Comparison of ENCODE assay signal across 1 cellular context in the genomic region with DNA sequence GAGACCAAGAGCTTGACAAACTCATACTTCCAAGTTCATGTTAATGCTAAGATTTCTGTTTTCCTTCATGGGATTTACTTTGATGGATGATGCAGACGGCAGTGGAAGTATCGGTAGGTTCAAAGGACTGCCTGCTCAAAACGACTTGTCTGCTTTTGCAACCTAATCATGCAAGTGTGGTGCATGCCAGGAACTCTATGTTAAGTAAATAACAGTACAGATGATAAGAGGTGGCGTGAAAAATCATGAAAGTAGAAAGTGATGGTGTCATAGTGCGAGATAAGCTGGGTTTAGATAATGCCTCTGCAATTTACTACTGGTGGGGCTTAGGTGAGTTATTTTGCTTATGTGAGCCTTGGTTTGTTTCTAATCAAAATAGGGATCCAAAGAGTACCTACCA.
TF ChIP-seq lines count a peak whose summit lies in the region.

No MANE protein-coding gene starts in this region.

TF ChIP-seq in HepG2, 621 proteins besides CTCF, POLR2A, EP300 and RAD21 (continued from another document and continues in another):
- TF ChIP-seq, protein P1, sequence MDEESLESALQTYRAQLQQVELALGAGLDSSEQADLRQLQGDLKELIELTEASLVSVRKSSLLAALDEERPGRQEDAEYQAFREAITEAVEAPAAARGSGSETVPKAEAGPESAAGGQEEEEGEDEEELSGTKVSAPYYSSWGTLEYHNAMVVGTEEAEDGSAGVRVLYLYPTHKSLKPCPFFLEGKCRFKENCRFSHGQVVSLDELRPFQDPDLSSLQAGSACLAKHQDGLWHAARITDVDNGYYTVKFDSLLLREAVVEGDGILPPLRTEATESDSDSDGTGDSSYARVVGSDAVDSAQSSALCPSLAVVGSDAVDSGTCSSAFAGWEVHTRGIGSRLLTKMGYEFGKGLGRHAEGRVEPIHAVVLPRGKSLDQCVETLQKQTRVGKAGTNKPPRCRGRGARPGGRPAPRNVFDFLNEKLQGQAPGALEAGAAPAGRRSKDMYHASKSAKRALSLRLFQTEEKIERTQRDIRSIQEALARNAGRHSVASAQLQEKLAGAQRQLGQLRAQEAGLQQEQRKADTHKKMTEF (CRISPR knock-in tag; IDR thresholded peaks at IDR 0.05), result peak; percentile 83; the same call in 1 of the 2 replicates
- no peak for TF ChIP-seq PCBP1 (IDR thresholded peaks at IDR 0.05; ENCODE audit: borderline replicate concordance, low read depth, low read length)
- TF ChIP-seq RFXAP (CRISPR knock-in tag; IDR thresholded peaks at IDR 0.05; ENCODE audit: borderline replicate concordance), result no peak
- TF ChIP-seq DMAP1 (CRISPR knock-in tag; IDR thresholded peaks at IDR 0.05), result no peak
- TF ChIP-seq ARNT2 (CRISPR knock-in tag; IDR thresholded peaks at IDR 0.05; ENCODE audit: low read depth), result no peak
- no peak for TF ChIP-seq BRCA1 (CRISPR knock-in tag; IDR thresholded peaks at IDR 0.05)
- no peak for TF ChIP-seq ZNF253 (CRISPR knock-in tag; IDR thresholded peaks at IDR 0.05; ENCODE audit: borderline replicate concordance)
- TF ChIP-seq, protein P2, sequence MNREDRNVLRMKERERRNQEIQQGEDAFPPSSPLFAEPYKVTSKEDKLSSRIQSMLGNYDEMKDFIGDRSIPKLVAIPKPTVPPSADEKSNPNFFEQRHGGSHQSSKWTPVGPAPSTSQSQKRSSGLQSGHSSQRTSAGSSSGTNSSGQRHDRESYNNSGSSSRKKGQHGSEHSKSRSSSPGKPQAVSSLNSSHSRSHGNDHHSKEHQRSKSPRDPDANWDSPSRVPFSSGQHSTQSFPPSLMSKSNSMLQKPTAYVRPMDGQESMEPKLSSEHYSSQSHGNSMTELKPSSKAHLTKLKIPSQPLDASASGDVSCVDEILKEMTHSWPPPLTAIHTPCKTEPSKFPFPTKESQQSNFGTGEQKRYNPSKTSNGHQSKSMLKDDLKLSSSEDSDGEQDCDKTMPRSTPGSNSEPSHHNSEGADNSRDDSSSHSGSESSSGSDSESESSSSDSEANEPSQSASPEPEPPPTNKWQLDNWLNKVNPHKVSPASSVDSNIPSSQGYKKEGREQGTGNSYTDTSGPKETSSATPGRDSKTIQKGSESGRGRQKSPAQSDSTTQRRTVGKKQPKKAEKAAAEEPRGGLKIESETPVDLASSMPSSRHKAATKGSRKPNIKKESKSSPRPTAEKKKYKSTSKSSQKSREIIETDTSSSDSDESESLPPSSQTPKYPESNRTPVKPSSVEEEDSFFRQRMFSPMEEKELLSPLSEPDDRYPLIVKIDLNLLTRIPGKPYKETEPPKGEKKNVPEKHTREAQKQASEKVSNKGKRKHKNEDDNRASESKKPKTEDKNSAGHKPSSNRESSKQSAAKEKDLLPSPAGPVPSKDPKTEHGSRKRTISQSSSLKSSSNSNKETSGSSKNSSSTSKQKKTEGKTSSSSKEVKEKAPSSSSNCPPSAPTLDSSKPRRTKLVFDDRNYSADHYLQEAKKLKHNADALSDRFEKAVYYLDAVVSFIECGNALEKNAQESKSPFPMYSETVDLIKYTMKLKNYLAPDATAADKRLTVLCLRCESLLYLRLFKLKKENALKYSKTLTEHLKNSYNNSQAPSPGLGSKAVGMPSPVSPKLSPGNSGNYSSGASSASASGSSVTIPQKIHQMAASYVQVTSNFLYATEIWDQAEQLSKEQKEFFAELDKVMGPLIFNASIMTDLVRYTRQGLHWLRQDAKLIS (CRISPR knock-in tag; IDR thresholded peaks at IDR 0.05), result no peak
- TF ChIP-seq ZNF557 (CRISPR knock-in tag; IDR thresholded peaks at IDR 0.05), result no peak
- TF ChIP-seq NFYC (CRISPR knock-in tag; IDR thresholded peaks at IDR 0.05), result no peak
- TF ChIP-seq, protein P3, sequence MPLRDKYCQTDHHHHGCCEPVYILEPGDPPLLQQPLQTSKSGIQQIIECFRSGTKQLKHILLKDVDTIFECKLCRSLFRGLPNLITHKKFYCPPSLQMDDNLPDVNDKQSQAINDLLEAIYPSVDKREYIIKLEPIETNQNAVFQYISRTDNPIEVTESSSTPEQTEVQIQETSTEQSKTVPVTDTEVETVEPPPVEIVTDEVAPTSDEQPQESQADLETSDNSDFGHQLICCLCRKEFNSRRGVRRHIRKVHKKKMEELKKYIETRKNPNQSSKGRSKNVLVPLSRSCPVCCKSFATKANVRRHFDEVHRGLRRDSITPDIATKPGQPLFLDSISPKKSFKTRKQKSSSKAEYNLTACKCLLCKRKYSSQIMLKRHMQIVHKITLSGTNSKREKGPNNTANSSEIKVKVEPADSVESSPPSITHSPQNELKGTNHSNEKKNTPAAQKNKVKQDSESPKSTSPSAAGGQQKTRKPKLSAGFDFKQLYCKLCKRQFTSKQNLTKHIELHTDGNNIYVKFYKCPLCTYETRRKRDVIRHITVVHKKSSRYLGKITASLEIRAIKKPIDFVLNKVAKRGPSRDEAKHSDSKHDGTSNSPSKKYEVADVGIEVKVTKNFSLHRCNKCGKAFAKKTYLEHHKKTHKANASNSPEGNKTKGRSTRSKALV (CRISPR knock-in tag; IDR thresholded peaks at IDR 0.05), result no peak
- TF ChIP-seq REPIN1 (CRISPR knock-in tag; IDR thresholded peaks at IDR 0.05; ENCODE audit: borderline replicate concordance, low read depth), result no peak
- TF ChIP-seq AGO1 (IDR thresholded peaks at IDR 0.05; ENCODE audit: low read depth, low read length, poor library complexity, severe bottlenecking), result no peak
- TF ChIP-seq YY1 (IDR thresholded peaks at IDR 0.05; ENCODE audit: insufficient read depth, insufficient replicate concordance, low read depth, low read length), result no peak
- TF ChIP-seq NFE2L1 (CRISPR knock-in tag; IDR thresholded peaks at IDR 0.05; ENCODE audit: borderline replicate concordance), result no peak
- TF ChIP-seq, protein P4, sequence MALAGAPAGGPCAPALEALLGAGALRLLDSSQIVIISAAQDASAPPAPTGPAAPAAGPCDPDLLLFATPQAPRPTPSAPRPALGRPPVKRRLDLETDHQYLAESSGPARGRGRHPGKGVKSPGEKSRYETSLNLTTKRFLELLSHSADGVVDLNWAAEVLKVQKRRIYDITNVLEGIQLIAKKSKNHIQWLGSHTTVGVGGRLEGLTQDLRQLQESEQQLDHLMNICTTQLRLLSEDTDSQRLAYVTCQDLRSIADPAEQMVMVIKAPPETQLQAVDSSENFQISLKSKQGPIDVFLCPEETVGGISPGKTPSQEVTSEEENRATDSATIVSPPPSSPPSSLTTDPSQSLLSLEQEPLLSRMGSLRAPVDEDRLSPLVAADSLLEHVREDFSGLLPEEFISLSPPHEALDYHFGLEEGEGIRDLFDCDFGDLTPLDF (CRISPR knock-in tag; IDR thresholded peaks at IDR 0.05), result no peak
- TF ChIP-seq FOXK1 (CRISPR knock-in tag; IDR thresholded peaks at IDR 0.05; ENCODE audit: borderline replicate concordance, low read depth), result no peak
- no peak for TF ChIP-seq EED (CRISPR knock-in tag; IDR thresholded peaks at IDR 0.05)
- TF ChIP-seq NBN (conservative IDR thresholded peaks at IDR 0.05), result no peak
- TF ChIP-seq, protein P5, sequence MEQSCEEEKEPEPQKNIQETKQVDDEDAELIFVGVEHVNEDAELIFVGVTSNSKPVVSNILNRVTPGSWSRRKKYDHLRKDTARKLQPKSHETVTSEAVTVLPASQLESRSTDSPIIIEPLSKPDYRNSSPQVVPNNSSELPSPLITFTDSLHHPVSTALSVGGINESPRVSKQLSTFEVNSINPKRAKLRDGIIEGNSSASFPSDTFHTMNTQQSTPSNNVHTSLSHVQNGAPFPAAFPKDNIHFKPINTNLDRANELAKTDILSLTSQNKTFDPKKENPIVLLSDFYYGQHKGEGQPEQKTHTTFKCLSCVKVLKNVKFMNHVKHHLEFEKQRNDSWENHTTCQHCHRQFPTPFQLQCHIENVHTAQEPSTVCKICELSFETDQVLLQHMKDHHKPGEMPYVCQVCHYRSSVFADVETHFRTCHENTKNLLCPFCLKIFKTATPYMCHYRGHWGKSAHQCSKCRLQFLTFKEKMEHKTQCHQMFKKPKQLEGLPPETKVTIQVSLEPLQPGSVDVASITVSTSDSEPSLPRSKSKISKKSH (CRISPR knock-in tag; IDR thresholded peaks at IDR 0.05; ENCODE audit: borderline replicate concordance), result no peak
- no peak for TF ChIP-seq ZFX (CRISPR knock-in tag; IDR thresholded peaks at IDR 0.05; ENCODE audit: low read depth)
- TF ChIP-seq, protein P6, sequence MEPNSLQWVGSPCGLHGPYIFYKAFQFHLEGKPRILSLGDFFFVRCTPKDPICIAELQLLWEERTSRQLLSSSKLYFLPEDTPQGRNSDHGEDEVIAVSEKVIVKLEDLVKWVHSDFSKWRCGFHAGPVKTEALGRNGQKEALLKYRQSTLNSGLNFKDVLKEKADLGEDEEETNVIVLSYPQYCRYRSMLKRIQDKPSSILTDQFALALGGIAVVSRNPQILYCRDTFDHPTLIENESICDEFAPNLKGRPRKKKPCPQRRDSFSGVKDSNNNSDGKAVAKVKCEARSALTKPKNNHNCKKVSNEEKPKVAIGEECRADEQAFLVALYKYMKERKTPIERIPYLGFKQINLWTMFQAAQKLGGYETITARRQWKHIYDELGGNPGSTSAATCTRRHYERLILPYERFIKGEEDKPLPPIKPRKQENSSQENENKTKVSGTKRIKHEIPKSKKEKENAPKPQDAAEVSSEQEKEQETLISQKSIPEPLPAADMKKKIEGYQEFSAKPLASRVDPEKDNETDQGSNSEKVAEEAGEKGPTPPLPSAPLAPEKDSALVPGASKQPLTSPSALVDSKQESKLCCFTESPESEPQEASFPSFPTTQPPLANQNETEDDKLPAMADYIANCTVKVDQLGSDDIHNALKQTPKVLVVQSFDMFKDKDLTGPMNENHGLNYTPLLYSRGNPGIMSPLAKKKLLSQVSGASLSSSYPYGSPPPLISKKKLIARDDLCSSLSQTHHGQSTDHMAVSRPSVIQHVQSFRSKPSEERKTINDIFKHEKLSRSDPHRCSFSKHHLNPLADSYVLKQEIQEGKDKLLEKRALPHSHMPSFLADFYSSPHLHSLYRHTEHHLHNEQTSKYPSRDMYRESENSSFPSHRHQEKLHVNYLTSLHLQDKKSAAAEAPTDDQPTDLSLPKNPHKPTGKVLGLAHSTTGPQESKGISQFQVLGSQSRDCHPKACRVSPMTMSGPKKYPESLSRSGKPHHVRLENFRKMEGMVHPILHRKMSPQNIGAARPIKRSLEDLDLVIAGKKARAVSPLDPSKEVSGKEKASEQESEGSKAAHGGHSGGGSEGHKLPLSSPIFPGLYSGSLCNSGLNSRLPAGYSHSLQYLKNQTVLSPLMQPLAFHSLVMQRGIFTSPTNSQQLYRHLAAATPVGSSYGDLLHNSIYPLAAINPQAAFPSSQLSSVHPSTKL (CRISPR knock-in tag; IDR thresholded peaks at IDR 0.05), result peak; percentile 97
- no peak for TF ChIP-seq ZBTB1 (CRISPR knock-in tag; IDR thresholded peaks at IDR 0.05; ENCODE audit: borderline replicate concordance)
- TF ChIP-seq ATF1 (CRISPR knock-in tag; IDR thresholded peaks at IDR 0.05), result 0 out of 2 replicates have a peak, but pooled peaks have one; percentile 33
- TF ChIP-seq ZSCAN21 (CRISPR knock-in tag; IDR thresholded peaks at IDR 0.05; ENCODE audit: borderline replicate concordance), result no peak
- TF ChIP-seq ZNF660 (CRISPR knock-in tag; IDR thresholded peaks at IDR 0.05; ENCODE audit: borderline replicate concordance, low read depth), result no peak
- TF ChIP-seq, protein P7, sequence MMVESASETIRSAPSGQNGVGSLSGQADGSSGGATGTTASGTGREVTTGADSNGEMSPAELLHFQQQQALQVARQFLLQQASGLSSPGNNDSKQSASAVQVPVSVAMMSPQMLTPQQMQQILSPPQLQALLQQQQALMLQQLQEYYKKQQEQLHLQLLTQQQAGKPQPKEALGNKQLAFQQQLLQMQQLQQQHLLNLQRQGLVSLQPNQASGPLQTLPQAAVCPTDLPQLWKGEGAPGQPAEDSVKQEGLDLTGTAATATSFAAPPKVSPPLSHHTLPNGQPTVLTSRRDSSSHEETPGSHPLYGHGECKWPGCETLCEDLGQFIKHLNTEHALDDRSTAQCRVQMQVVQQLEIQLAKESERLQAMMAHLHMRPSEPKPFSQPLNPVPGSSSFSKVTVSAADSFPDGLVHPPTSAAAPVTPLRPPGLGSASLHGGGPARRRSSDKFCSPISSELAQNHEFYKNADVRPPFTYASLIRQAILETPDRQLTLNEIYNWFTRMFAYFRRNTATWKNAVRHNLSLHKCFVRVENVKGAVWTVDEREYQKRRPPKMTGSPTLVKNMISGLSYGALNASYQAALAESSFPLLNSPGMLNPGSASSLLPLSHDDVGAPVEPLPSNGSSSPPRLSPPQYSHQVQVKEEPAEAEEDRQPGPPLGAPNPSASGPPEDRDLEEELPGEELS (CRISPR knock-in tag; IDR thresholded peaks at IDR 0.05), result peak; percentile 83
- no peak for TF ChIP-seq ZNF441 (CRISPR knock-in tag; IDR thresholded peaks at IDR 0.05; ENCODE audit: borderline replicate concordance)
- TF ChIP-seq, protein P8, sequence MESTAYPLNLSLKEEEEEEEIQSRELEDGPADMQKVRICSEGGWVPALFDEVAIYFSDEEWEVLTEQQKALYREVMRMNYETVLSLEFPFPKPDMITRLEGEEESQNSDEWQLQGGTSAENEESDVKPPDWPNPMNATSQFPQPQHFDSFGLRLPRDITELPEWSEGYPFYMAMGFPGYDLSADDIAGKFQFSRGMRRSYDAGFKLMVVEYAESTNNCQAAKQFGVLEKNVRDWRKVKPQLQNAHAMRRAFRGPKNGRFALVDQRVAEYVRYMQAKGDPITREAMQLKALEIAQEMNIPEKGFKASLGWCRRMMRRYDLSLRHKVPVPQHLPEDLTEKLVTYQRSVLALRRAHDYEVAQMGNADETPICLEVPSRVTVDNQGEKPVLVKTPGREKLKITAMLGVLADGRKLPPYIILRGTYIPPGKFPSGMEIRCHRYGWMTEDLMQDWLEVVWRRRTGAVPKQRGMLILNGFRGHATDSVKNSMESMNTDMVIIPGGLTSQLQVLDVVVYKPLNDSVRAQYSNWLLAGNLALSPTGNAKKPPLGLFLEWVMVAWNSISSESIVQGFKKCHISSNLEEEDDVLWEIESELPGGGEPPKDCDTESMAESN (CRISPR knock-in tag; conservative IDR thresholded peaks at IDR 0.05), result no peak
- no peak for TF ChIP-seq KDM5B (CRISPR knock-in tag; IDR thresholded peaks at IDR 0.05; ENCODE audit: borderline replicate concordance)
- 0 out of 2 replicates have a peak, but pooled peaks have one; percentile 46 for TF ChIP-seq ZNF335 (CRISPR knock-in tag; IDR thresholded peaks at IDR 0.05)
- TF ChIP-seq KMT2B (CRISPR knock-in tag; IDR thresholded peaks at IDR 0.05), result no peak
- TF ChIP-seq EZH2 (conservative IDR thresholded peaks at IDR 0.05; ENCODE audit: low read depth, low read length), result no peak
- peak; percentile 81 for TF ChIP-seq HMG20B (CRISPR knock-in tag; conservative IDR thresholded peaks at IDR 0.05)
- peak; percentile 48; the same call in 1 of the 2 replicates for TF ChIP-seq FOXJ3 (CRISPR knock-in tag; IDR thresholded peaks at IDR 0.05; ENCODE audit: borderline replicate concordance)
- TF ChIP-seq, protein P9, sequence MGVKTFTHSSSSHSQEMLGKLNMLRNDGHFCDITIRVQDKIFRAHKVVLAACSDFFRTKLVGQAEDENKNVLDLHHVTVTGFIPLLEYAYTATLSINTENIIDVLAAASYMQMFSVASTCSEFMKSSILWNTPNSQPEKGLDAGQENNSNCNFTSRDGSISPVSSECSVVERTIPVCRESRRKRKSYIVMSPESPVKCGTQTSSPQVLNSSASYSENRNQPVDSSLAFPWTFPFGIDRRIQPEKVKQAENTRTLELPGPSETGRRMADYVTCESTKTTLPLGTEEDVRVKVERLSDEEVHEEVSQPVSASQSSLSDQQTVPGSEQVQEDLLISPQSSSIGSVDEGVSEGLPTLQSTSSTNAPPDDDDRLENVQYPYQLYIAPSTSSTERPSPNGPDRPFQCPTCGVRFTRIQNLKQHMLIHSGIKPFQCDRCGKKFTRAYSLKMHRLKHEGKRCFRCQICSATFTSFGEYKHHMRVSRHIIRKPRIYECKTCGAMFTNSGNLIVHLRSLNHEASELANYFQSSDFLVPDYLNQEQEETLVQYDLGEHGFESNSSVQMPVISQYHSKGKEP (CRISPR knock-in tag; IDR thresholded peaks at IDR 0.05), result no peak
- TF ChIP-seq ZNF713 (CRISPR knock-in tag; IDR thresholded peaks at IDR 0.05), result no peak
- no peak for TF ChIP-seq CHD4 (IDR thresholded peaks at IDR 0.05; ENCODE audit: borderline replicate concordance, low read length)
- peak; percentile 65; the same call in 1 of the 2 replicates for TF ChIP-seq CEBPB (IDR thresholded peaks at IDR 0.05; ENCODE audit: borderline replicate concordance, low read depth, low read length)
- TF ChIP-seq ZNF550 (CRISPR knock-in tag; IDR thresholded peaks at IDR 0.05; ENCODE audit: borderline replicate concordance), result no peak
- no peak for TF ChIP-seq U2AF2 (IDR thresholded peaks at IDR 0.05; ENCODE audit: low read depth, low read length)
